22 cellular contexts compared by ENCODE assay signal in the genomic region with DNA sequence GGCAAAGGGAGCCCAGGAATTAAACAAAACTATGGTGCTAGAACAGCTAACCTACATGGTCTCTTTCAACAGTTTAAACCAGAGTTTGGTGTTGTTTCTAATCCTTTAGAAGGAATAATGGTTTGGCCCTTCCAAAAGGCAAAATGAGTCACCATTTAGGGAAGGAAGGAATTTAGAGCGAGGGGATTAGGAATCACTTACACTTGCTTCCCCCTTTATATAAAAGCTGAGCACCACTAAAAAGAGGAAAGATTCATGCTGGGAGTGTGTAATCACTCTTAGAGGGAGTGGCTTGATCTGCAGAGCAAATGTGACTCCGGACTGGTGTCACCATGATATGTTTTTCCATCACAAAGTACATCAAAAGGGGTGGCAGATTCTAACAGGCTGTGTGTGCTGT.
"Had no signal": no experiment of that assay in that cellular context is flagged by ENCODE, and none has a peak within 500 bp of the region (broad histone marks: within the 10 kb centered on the region; RNA-seq: fewer than 3 reads in every experiment).

No MANE protein-coding gene starts in this region.

- DNase-seq: activated B cell treated with CpG ODN at 0.5 μM for 24 hours; activated CD4-positive, alpha-beta T cell treated with anti-CD3 and anti-CD28 coated beads for 36 hours; activated naive CD4-positive, alpha-beta T cell treated with Interleukin-2 at 50 U/mL for 16 hours; activated T-cell treated with anti-CD3 and anti-CD28 coated beads for 4 hours; activated T-cell treated with anti-CD3 and anti-CD28 coated beads, Interleukin-2, amount 50 U/mL, for 72 hours; anterior cingulate cortex; body of pancreas; colonic mucosa; effector CD8-positive, alpha-beta T cell; left ventricle myocardium inferior; naive thymus-derived CD4-positive, alpha-beta T cell; posterior cingulate gyrus; right lobe of liver; stimulated activated CD4-positive, alpha-beta T cell treated with anti-CD3 and anti-CD28 coated beads, Interleukin-12 subunit alpha, Interleukin-12 subunit beta, amount 100 ng/mL, for 4 hours; stimulated activated CD4-positive, alpha-beta T cell treated with anti-CD3 and anti-CD28 coated beads, Interleukin-4, amount 100 ng/mL, for 1 hour; stimulated activated naive CD8-positive, alpha-beta T cell treated with anti-CD3 and anti-CD28 coated beads, Interleukin-15, Interleukin-2, amounts not matched to agents 100 U/mL and 50 U/mL, for 24 hours; T-helper 17 cell; T1000; testis; transverse colon had no signal

- H3K9me3 ChIP-seq: body of pancreas, colonic mucosa, left ventricle myocardium inferior, right lobe of liver, testis, transverse colon had no signal

- H3K36me3 ChIP-seq: colonic mucosa, left ventricle myocardium inferior, right lobe of liver, transverse colon had no signal

- H3K27ac ChIP-seq: body of pancreas, colonic mucosa, epithelial cell of prostate, left ventricle myocardium inferior, right lobe of liver, skin epidermis, testis, transverse colon had no signal

- H3K4me3 ChIP-seq: body of pancreas, colonic mucosa, left ventricle myocardium inferior, right lobe of liver, skin epidermis, testis, transverse colon had no signal

- H3K27me3 ChIP-seq: body of pancreas, colonic mucosa, right lobe of liver, testis, transverse colon had no signal

- H3K4me1 ChIP-seq: body of pancreas, colonic mucosa, left ventricle myocardium inferior, right lobe of liver, testis, transverse colon had no signal
